1 cellular context compared by ENCODE assay signal in genomic region chr2:168355110-168355509, GRCh38.
TF ChIP-seq lines count a peak whose summit lies in the region.

No MANE protein-coding gene starts in this region.

TF ChIP-seq in HepG2, 621 proteins besides CTCF, POLR2A, EP300 and RAD21 (continued from another document):
- TF ChIP-seq KAT2B (IDR thresholded peaks at IDR 0.05; ENCODE audit: borderline replicate concordance, low read depth, low read length), result no peak
